1 cellular context compared by ENCODE assay signal in genomic region chr13:99956473-99957349, GRCh38.
TF ChIP-seq lines count a peak whose summit lies in the region.

No MANE protein-coding gene starts in this region.

TF ChIP-seq in IMR-90, 13 proteins besides CTCF, POLR2A, EP300 and RAD21 (continued from another document):
- no peak for TF ChIP-seq ELK1 (IDR thresholded peaks at IDR 0.05; ENCODE audit: borderline replicate concordance, low read depth, low read length)
- TF ChIP-seq MXI1 (IDR thresholded peaks at IDR 0.05; ENCODE audit: borderline replicate concordance, low read depth, low read length) = no peak
- TF ChIP-seq CHD1 (IDR thresholded peaks at IDR 0.05; ENCODE audit: low read depth, low read length) = no peak
- TF ChIP-seq RFX5 (IDR thresholded peaks at IDR 0.05; ENCODE audit: low read depth, low read length) = no peak
- TF ChIP-seq USF2 (IDR thresholded peaks at IDR 0.05; ENCODE audit: low read depth, low read length) = no peak
